1 cellular context compared by ENCODE assay signal in genomic region chr3:138846350-138846756, GRCh38.
TF ChIP-seq lines count a peak whose summit lies in the region.

No MANE protein-coding gene starts in this region.

TF ChIP-seq in K562, 482 proteins besides CTCF, POLR2A, EP300 and RAD21:
- TF ChIP-seq CEBPB (tag; IDR thresholded peaks at IDR 0.05) (peak; percentile 88), TBP (optimal IDR thresholded peaks at IDR 0.05; ENCODE audit: low read depth, low read length) (peak; percentile 31), CEBPG (CRISPR knock-in tag; IDR thresholded peaks at IDR 0.05) (peak; percentile 33; the same call in 1 of the 2 replicates), CEBPG (tag; conservative IDR thresholded peaks at IDR 0.05 in 1 of 2, IDR thresholded peaks at IDR 0.05 in 1 of 2) (0 out of 4 replicates have a peak, but pooled peaks of 1 of the 2 experiments have one; percentile 20), ZNF717 (CRISPR knock-in tag; IDR thresholded peaks at IDR 0.05) (no peak), ZNF280B (CRISPR knock-in tag; IDR thresholded peaks at IDR 0.05) (no peak)
